Comparison of ENCODE assay signal across 1 cellular context in the genomic region with DNA sequence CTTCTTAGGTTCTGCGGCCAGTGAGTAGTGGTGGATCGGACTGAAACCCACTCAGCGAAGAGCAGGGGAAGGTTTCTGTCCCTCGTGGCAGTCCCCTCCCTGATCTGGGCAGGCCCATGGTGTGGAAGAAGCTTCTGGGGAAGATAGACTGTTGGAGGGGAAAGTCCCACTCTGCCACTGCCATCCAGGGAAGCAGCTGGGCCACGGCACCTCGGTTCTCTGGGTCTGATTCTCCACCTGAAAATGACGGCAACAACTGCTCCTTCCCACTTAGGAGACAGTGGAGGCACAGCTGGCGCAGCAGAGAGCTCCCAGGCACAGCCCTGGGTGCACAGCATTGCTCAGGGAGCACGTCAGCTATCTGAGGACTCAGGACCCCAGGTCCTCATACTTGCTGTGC.
TF ChIP-seq lines count a peak whose summit lies in the region.

No MANE protein-coding gene starts in this region.

TF ChIP-seq in H1, 55 proteins besides CTCF, POLR2A, EP300 and RAD21 (continued from another document):
- TF ChIP-seq TBP (IDR thresholded peaks at IDR 0.05; ENCODE audit: low read depth, low read length) (no peak), SIN3A (conservative IDR thresholded peaks at IDR 0.05 in 1 of 2, IDR thresholded peaks at IDR 0.05 in 1 of 2; ENCODE audit: low read depth in 1 of 2, low read length in 2 of 2) (no peak), TEAD4 (IDR thresholded peaks at IDR 0.05; ENCODE audit: low read depth, low read length) (no peak), GABPA (IDR thresholded peaks at IDR 0.05; ENCODE audit: borderline replicate concordance, insufficient read depth, low read length) (no peak), EGR1 (IDR thresholded peaks at IDR 0.05; ENCODE audit: borderline replicate concordance, low read depth, low read length) (no peak)
